Comparison of ENCODE assay signal across 9 cellular contexts in genomic region chrX:11787564-11787963, GRCh38. TPM values are rescaled to one million over a fixed set of nuclear protein-coding genes. Genes with fewer than 3 reads are reported as not detected.
DNase-seq lines count a peak whose midpoint lies in the region; ATAC-seq, FAIRE-seq and TF ChIP-seq lines count a peak whose summit lies in the region.
"Had no signal": no experiment of that assay in that cellular context is flagged by ENCODE, and none has a peak within 500 bp of the region (broad histone marks: within the 10 kb centered on the region; RNA-seq: fewer than 3 reads in every experiment).

No MANE protein-coding gene starts in this region.

- H3K27ac Mint-ChIP-seq in activated naive CD4-positive, alpha-beta T cell treated with anti-CD3 and anti-CD28 coated beads, Interleukin-2, amount 50 U/mL, for 24 hours = no peak overlapping the region
- H3K27ac Mint-ChIP-seq: dendritic cell treated with granulocyte-macrophage colony-stimulating factor and Interleukin-4, amounts not matched to agents 40 ng/mL and 50 ng/mL, for 4 days had no signal

- H3K4me1 ChIP-seq in Panc1 (ENCODE audit: control insufficient read depth, insufficient read depth, low read length) (no peaks in the 10 kb centered on the region), right atrium auricular region (no peaks in the 10 kb centered on the region), uterus (no peaks in the 10 kb centered on the region)

- H3K4me3 ChIP-seq in Panc1 (ENCODE audit: low read depth in 2 of 2, low read length in 2 of 2) (no peak overlapping the region), right atrium auricular region (peak overlapping the region in 1 of 2 donors; percentile 14), retinal pigment epithelial cell (ENCODE audit: low read length) (peak overlapping the region; percentile 28), uterus (peak overlapping the region in 1 of 2 donors; percentile 6)

- peak; percentile 44 for TF ChIP-seq CTCF in Panc1 (IDR thresholded peaks at IDR 0.05)
- peak in 1 of 2 donors; percentile 62 for TF ChIP-seq CTCF in right atrium auricular region (IDR thresholded peaks at IDR 0.05)
- peak; percentile 73 for TF ChIP-seq CTCF in retinal pigment epithelial cell (conservative IDR thresholded peaks at IDR 0.05; ENCODE audit: low read depth, low read length)
- peak; percentile 35 to 67 (median 39) for TF ChIP-seq CTCF in uterus (IDR thresholded peaks at IDR 0.05)

- no peaks in the 10 kb centered on the region for H3K27me3 ChIP-seq in Panc1 (ENCODE audit: control insufficient read depth, insufficient read depth, low read length)
- no peaks in the 10 kb centered on the region for H3K27me3 ChIP-seq in right atrium auricular region
- no peaks in the 10 kb centered on the region for H3K27me3 ChIP-seq in uterus

- DNase-seq in GM12891 (ENCODE audit: insufficient read length, low spot score) (no peak), Panc1 (ENCODE audit: low read depth, low spot score) (no peak), right atrium auricular region (ENCODE audit: low spot score) (peak; percentile 62), retinal pigment epithelial cell (ENCODE audit: low read depth) (peak; percentile 11), uterus (peak; percentile 66 to 67)

- H3K36me3 ChIP-seq in Panc1 (ENCODE audit: control insufficient read depth, insufficient read depth, low read length) (no peaks in the 10 kb centered on the region), right atrium auricular region (no peaks in the 10 kb centered on the region), uterus (no peaks in the 10 kb centered on the region)

- no TSS peak for BruUV-seq in Panc1 (replicated peaks; lab: Mats Ljungman, UMichigan)

- peak overlapping the region; percentile 74 for H3K4me3 Mint-ChIP-seq in activated naive CD4-positive, alpha-beta T cell treated with anti-CD3 and anti-CD28 coated beads, Interleukin-2, amount 50 U/mL, for 24 hours
- H3K4me3 Mint-ChIP-seq: dendritic cell treated with granulocyte-macrophage colony-stimulating factor and Interleukin-4, amounts not matched to agents 40 ng/mL and 50 ng/mL, for 4 days had no signal

- H3K9me3 Mint-ChIP-seq in activated naive CD4-positive, alpha-beta T cell treated with anti-CD3 and anti-CD28 coated beads, Interleukin-2, amount 50 U/mL, for 24 hours = no peaks in the 10 kb centered on the region
- H3K9me3 Mint-ChIP-seq: dendritic cell treated with granulocyte-macrophage colony-stimulating factor and Interleukin-4, amounts not matched to agents 40 ng/mL and 50 ng/mL, for 4 days had no signal

- peak; percentile 16 for FAIRE-seq in GM12891 (lab: Jason Lieb, UNC)

- in situ Hi-C loops in Panc1 (cut with HindIII; ENCODE audit: low pct_unique_long_range_greater_than_20kb, low sequenced_read_pairs) = no loop called here

- intact Hi-C loops in Panc1 (cut with micrococcal nuclease; ENCODE audit: unreplicated experiment) (no loop called here), uterus (cut with DNase I; ENCODE audit: low total_unique reads) (no loop called here)

- POLR2A ChIA-PET in Panc1 (lab: Charles Lee) = no interaction called here

- no peak overlapping the region for H3K27ac ChIP-seq in Panc1 (ENCODE audit: low read length)
- H3K27ac ChIP-seq in right atrium auricular region = no peak overlapping the region
- peak overlapping the region in 1 of 2 donors; percentile 42 for H3K27ac ChIP-seq in uterus

- no peaks in the 10 kb centered on the region for H3K27me3 Mint-ChIP-seq in activated naive CD4-positive, alpha-beta T cell treated with anti-CD3 and anti-CD28 coated beads, Interleukin-2, amount 50 U/mL, for 24 hours

- no peak for TF ChIP-seq POLR2A in GM12891 (IDR thresholded peaks at IDR 0.05; ENCODE audit: low read depth, low read length)
- TF ChIP-seq POLR2A in uterus (IDR thresholded peaks at IDR 0.05) = no peak

- no peaks in the 10 kb centered on the region for H3K36me3 Mint-ChIP-seq in activated naive CD4-positive, alpha-beta T cell treated with anti-CD3 and anti-CD28 coated beads, Interleukin-2, amount 50 U/mL, for 24 hours

- CTCF ChIA-PET in Panc1 (lab: Charles Lee) = no interaction called here

- H3K9me3 ChIP-seq in Panc1 (ENCODE audit: control insufficient read depth, insufficient read depth, low read depth, low read length) (no peaks in the 10 kb centered on the region), right atrium auricular region (no peaks in the 10 kb centered on the region), uterus (no peaks in the 10 kb centered on the region)

- peaks cover 23% of the 10 kb centered on the region for H3K4me1 Mint-ChIP-seq in activated naive CD4-positive, alpha-beta T cell treated with anti-CD3 and anti-CD28 coated beads, Interleukin-2, amount 50 U/mL, for 24 hours

- ATAC-seq in Panc1 (no peak), HG03135 (IDR thresholded peaks at IDR 0.05; ENCODE audit: unreplicated experiment) (no peak), HG03571 (IDR thresholded peaks at IDR 0.05; ENCODE audit: unreplicated experiment) (no peak)

TF ChIP-seq in GM12891, 5 proteins besides CTCF, POLR2A, EP300 and RAD21:
- TF ChIP-seq POU2F2 (IDR thresholded peaks at IDR 0.05; ENCODE audit: low read depth, low read length) (no peak), PAX5 (IDR thresholded peaks at IDR 0.05; ENCODE audit: insufficient read depth, low read length, severe bottlenecking) (no peak), POLR2AphosphoS5 (IDR thresholded peaks at IDR 0.05; ENCODE audit: low read depth, low read length) (no peak), SPI1 (IDR thresholded peaks at IDR 0.05; ENCODE audit: low read depth, low read length) (no peak), TAF1 (IDR thresholded peaks at IDR 0.05; ENCODE audit: low read depth, low read length) (no peak)
TF ChIP-seq in GM12891: peak in this region for 0.

RNA-seq across cellular contexts. Expression of gene MSL3, which starts 29.5 kb away (rescaled TPM):
- polyA plus RNA-seq in GM12891 (2012; ENCODE audit: low read depth, missing spikeins) = 31.3 TPM
- total RNA-seq in Panc1 (2021; ENCODE audit: unreplicated experiment) (17.0 TPM), right atrium auricular region (10 to 100 TPM; 11.4 to 13.2 TPM), uterus (10 to 100 TPM; 17.6 to 39.4 (median 30.1) TPM)
- 14.0 TPM for polyA plus RNA-seq in Panc1 (2012; ENCODE audit: insufficient read length)

Comparison
In these comparisons a context has a peak if more than half of its experiments do, and no peak if none do; other contexts are left out.
1. DNase-seq: peak in right atrium auricular region (single experiment), retinal pigment epithelial cell (single experiment) and uterus (2 of 2); none in GM12891 (single experiment) and Panc1 (single experiment).